Comparison of ENCODE assay signal across 27 cellular contexts in genomic region chr11:64034411-64034811, GRCh38. TPM values are rescaled to one million over a fixed set of nuclear protein-coding genes. Genes with fewer than 3 reads are reported as not detected.
DNase-seq lines count a peak whose midpoint lies in the region; ATAC-seq and TF ChIP-seq lines count a peak whose summit lies in the region.
"Had no signal": no experiment of that assay in that cellular context is flagged by ENCODE, and none has a peak within 500 bp of the region (broad histone marks: within the 10 kb centered on the region; RNA-seq: fewer than 3 reads in every experiment).

No MANE protein-coding gene starts in this region.

- H3K36me3 ChIP-seq in upper lobe of right lung = no peaks in the 10 kb centered on the region
- H3K36me3 ChIP-seq: heart left ventricle, left lung, tibial nerve had no signal

- no peak overlapping the region for H3K4me3 ChIP-seq in upper lobe of right lung
- H3K4me3 ChIP-seq: left lung had no signal

- peaks cover 4% of the 10 kb centered on the region for H3K4me1 ChIP-seq in upper lobe of right lung

- no peaks in the 10 kb centered on the region for H3K9me3 Mint-ChIP-seq in activated T-cell treated with anti-CD3 and anti-CD28 coated beads, Interleukin-2, amount 50 U/mL, for 4 hours
- H3K9me3 Mint-ChIP-seq in activated T-cell treated with anti-CD3 and anti-CD28 coated beads, Interleukin-2, amount 50 U/mL, for 24 hours = no peaks in the 10 kb centered on the region
- no peaks in the 10 kb centered on the region for H3K9me3 Mint-ChIP-seq in central memory CD8-positive, alpha-beta T cell
- H3K9me3 Mint-ChIP-seq in naive B cell = no peaks in the 10 kb centered on the region
- H3K9me3 Mint-ChIP-seq: activated naive CD4-positive, alpha-beta T cell treated with anti-CD3 and anti-CD28 coated beads for 36 hours; CD8-positive, alpha-beta T cell; immature natural killer cell; natural killer cell had no signal

- no peak for ATAC-seq in activated T-cell treated with anti-CD3 and anti-CD28 coated beads, Interleukin-2, amount 50 U/mL, for 4 hours
- no peak for ATAC-seq in central memory CD8-positive, alpha-beta T cell (replicated peaks; ENCODE audit: extremely low read depth, poor library complexity, severe bottlenecking)
- ATAC-seq in naive B cell (ENCODE audit: low read depth in 2 of 2) (no peak), upper lobe of right lung (no peak)
- ATAC-seq: CD8-positive, alpha-beta T cell; heart left ventricle; left lung; natural killer cell; psoas muscle had no signal

- intact Hi-C loops in posterior vena cava (cut with DNase I) (no loop called here), upper lobe of right lung (cut with DNase I) (no loop called here)

- no peaks in the 10 kb centered on the region for H3K9me3 ChIP-seq in upper lobe of right lung
- H3K9me3 ChIP-seq: heart left ventricle, left lung, psoas muscle, tibial nerve had no signal

- TF ChIP-seq CTCF in upper lobe of right lung (IDR thresholded peaks at IDR 0.05) = no peak

- peaks cover 43% of the 10 kb centered on the region for H3K27me3 Mint-ChIP-seq in activated T-cell treated with anti-CD3 and anti-CD28 coated beads, Interleukin-2, amount 50 U/mL, for 4 hours (ENCODE audit: low read depth)
- peaks cover 47% of the 10 kb centered on the region for H3K27me3 Mint-ChIP-seq in activated T-cell treated with anti-CD3 and anti-CD28 coated beads, Interleukin-2, amount 50 U/mL, for 24 hours
- peaks cover 52% of the 10 kb centered on the region for H3K27me3 Mint-ChIP-seq in central memory CD8-positive, alpha-beta T cell
- H3K27me3 Mint-ChIP-seq in naive B cell = peaks cover 26 to 70% (median 48%) of the 10 kb centered on the region in 3 donors

- H3K4me1 Mint-ChIP-seq in activated T-cell treated with anti-CD3 and anti-CD28 coated beads, Interleukin-2, amount 50 U/mL, for 4 hours (ENCODE audit: low read depth) = peaks cover 9% of the 10 kb centered on the region
- H3K4me1 Mint-ChIP-seq in activated T-cell treated with anti-CD3 and anti-CD28 coated beads, Interleukin-2, amount 50 U/mL, for 24 hours (ENCODE audit: low read depth) = peaks cover 4% of the 10 kb centered on the region
- no peaks in the 10 kb centered on the region for H3K4me1 Mint-ChIP-seq in central memory CD8-positive, alpha-beta T cell
- H3K4me1 Mint-ChIP-seq in naive B cell = peaks cover 7 to 12% (median 11%) of the 10 kb centered on the region in 3 donors

- peaks cover 40% of the 10 kb centered on the region for H3K27me3 ChIP-seq in upper lobe of right lung

- DNase-seq in activated T-cell treated with anti-CD3 and anti-CD28 coated beads, Interleukin-2, amount 50 U/mL, for 4 hours = no peak
- DNase-seq in activated T-cell treated with anti-CD3 and anti-CD28 coated beads, Interleukin-2, amount 50 U/mL, for 24 hours = no peak
- no peak for DNase-seq in central memory CD8-positive, alpha-beta T cell (ENCODE audit: low spot score in 2 of 2)
- DNase-seq in naive B cell = no peak
- DNase-seq in NCI-H1930 (lab: John Stamatoyannopoulos, UW) = no peak
- DNase-seq in posterior vena cava (ENCODE audit: low spot score) = no peak
- DNase-seq in NK-92 treated with Interleukin-12 subunit alpha and Interleukin-12 subunit beta, amount 100 ng/mL, for 24 hours (lab: John Stamatoyannopoulos, UW) = no peak
- DNase-seq in upper lobe of right lung = no peak
- DNase-seq: 8988T; activated CD4-positive, alpha-beta T cell treated with anti-CD3 and anti-CD28 coated beads for 4 hours; activated naive CD4-positive, alpha-beta T cell treated with anti-CD3 and anti-CD28 coated beads for 36 hours; anterior cingulate cortex; caudate nucleus; CD8-positive, alpha-beta T cell; heart left ventricle; immature natural killer cell; left lung; natural killer cell; NCI-H146; NCI-H510A treated with DMSO at 0.1 percent for 48 hours; psoas muscle; T-helper 2 cell had no signal

- no peak overlapping the region for H3K27ac Mint-ChIP-seq in activated T-cell treated with anti-CD3 and anti-CD28 coated beads, Interleukin-2, amount 50 U/mL, for 24 hours
- H3K27ac Mint-ChIP-seq in central memory CD8-positive, alpha-beta T cell (ENCODE audit: low read depth) = no peak overlapping the region
- peak overlapping the region in 1 of 6 donors; percentile 90 for H3K27ac Mint-ChIP-seq in naive B cell
- H3K27ac Mint-ChIP-seq: activated naive CD4-positive, alpha-beta T cell treated with anti-CD3 and anti-CD28 coated beads for 36 hours; CD8-positive, alpha-beta T cell; immature natural killer cell; natural killer cell had no signal

- H3K36me3 Mint-ChIP-seq in activated T-cell treated with anti-CD3 and anti-CD28 coated beads, Interleukin-2, amount 50 U/mL, for 4 hours (ENCODE audit: insufficient read depth) = no peaks in the 10 kb centered on the region
- H3K36me3 Mint-ChIP-seq in activated T-cell treated with anti-CD3 and anti-CD28 coated beads, Interleukin-2, amount 50 U/mL, for 24 hours (ENCODE audit: low read depth) = no peaks in the 10 kb centered on the region
- H3K36me3 Mint-ChIP-seq in central memory CD8-positive, alpha-beta T cell (ENCODE audit: insufficient read depth) = peaks cover 1% of the 10 kb centered on the region
- H3K36me3 Mint-ChIP-seq in naive B cell = peaks cover 0 to 6% of the 10 kb centered on the region in 2 donors
- H3K36me3 Mint-ChIP-seq: CD8-positive, alpha-beta T cell; immature natural killer cell; natural killer cell had no signal

- H3K27ac ChIP-seq in upper lobe of right lung = no peak overlapping the region
- H3K27ac ChIP-seq: epithelial cell of prostate, heart left ventricle, left lung, psoas muscle had no signal

- H3K4me3 Mint-ChIP-seq in activated T-cell treated with anti-CD3 and anti-CD28 coated beads, Interleukin-2, amount 50 U/mL, for 4 hours = peak overlapping the region; percentile 31
- no peak overlapping the region for H3K4me3 Mint-ChIP-seq in activated T-cell treated with anti-CD3 and anti-CD28 coated beads, Interleukin-2, amount 50 U/mL, for 24 hours
- peak overlapping the region; percentile 64 for H3K4me3 Mint-ChIP-seq in central memory CD8-positive, alpha-beta T cell
- peak overlapping the region in 5 of 8 donors; percentile 23 to 84 (median 55) for H3K4me3 Mint-ChIP-seq in naive B cell
- H3K4me3 Mint-ChIP-seq: activated naive CD4-positive, alpha-beta T cell treated with anti-CD3 and anti-CD28 coated beads for 36 hours; natural killer cell had no signal

RNA-seq across cellular contexts. Expression of gene FLRT1, which starts 1.3 kb away (rescaled TPM):
- total RNA-seq in activated T-cell treated with anti-CD3 and anti-CD28 coated beads, Interleukin-2, amount 50 U/mL, for 4 hours = not detected
- polyA plus RNA-seq in naive B cell (ENCODE audit: low read depth in 6 of 6) = not detected
- total RNA-seq in posterior vena cava (under 1 TPM; 0.14 to 0.29 TPM), upper lobe of right lung (not detected)
- total RNA-seq: CD8-positive, alpha-beta T cell; dermis microvascular lymphatic vessel endothelial cell; G401; natural killer cell; SK-MEL-5 had no signal
- polyA plus RNA-seq: immature natural killer cell had no signal

RNA-seq across cellular contexts. Expression of gene OTUB1, which starts 48.2 kb away (rescaled TPM):
- 100 to 1,000 TPM in 2 of 3 donors, 10 to 100 TPM in 1; 98.0 to 103 (median 101) TPM for total RNA-seq in activated T-cell treated with anti-CD3 and anti-CD28 coated beads, Interleukin-2, amount 50 U/mL, for 4 hours
- 100 to 1,000 TPM; 101 to 151 (median 113) TPM for polyA plus RNA-seq in naive B cell (ENCODE audit: low read depth in 6 of 6)
- total RNA-seq in posterior vena cava = 10 to 100 TPM; 37.7 to 41.3 TPM
- total RNA-seq in upper lobe of right lung = 60.6 TPM

RNA-seq across cellular contexts. Expression of gene COX8A, which starts 60.0 kb away (rescaled TPM):
- 100 to 1,000 TPM; 315 to 320 (median 319) TPM for total RNA-seq in activated T-cell treated with anti-CD3 and anti-CD28 coated beads, Interleukin-2, amount 50 U/mL, for 4 hours
- polyA plus RNA-seq in naive B cell (ENCODE audit: low read depth in 6 of 6) = 100 to 1,000 TPM; 244 to 345 (median 285) TPM
- 100 to 1,000 TPM; 161 to 203 TPM for total RNA-seq in posterior vena cava
- total RNA-seq in upper lobe of right lung = 199 TPM
